ENCODE assay signal across 8 cellular contexts in genomic region chr11:3854660-3854976, GRCh38. TPM values are rescaled to one million over a fixed set of nuclear protein-coding genes. Genes with fewer than 3 reads are reported as not detected.
A peak's percentile ranks its signal among the peaks of the same experiment; 100 is the strongest.
DNase-seq lines count a peak whose midpoint lies in the region; ATAC-seq and TF ChIP-seq lines count a peak whose summit lies in the region.

No MANE protein-coding gene starts in this region.

- WGBS in right lobe of liver (ENCODE audit: insufficient coverage, low coverage, low lambda C conversion rate, missing lambda C conversion rate), result 29% methylated on average over 4 of the region's 7 CpGs

- DNase-seq in activated T-cell treated with anti-CD3 and anti-CD28 coated beads, Interleukin-2, amount 50 U/mL, for 24 hours, result no peak
- DNase-seq in activated T-cell treated with anti-CD3 and anti-CD28 coated beads, Interleukin-2, amount 50 U/mL, for 1 hour, result no peak
- DNase-seq in activated naive CD4-positive, alpha-beta T cell treated with anti-CD3 and anti-CD28 coated beads, Interleukin-2, amount 50 U/mL, for 72 hours (ENCODE audit: low spot score in 2 of 2), result no peak
- DNase-seq in right lobe of liver (no peak), tibial artery (no peak), NCI-H2171 treated with DMSO at 0.1 percent for 48 hours (lab: John Stamatoyannopoulos, UW) (no peak), AG08396 (ENCODE audit: low spot score) (no peak)

- intact Hi-C loops in right lobe of liver (cut with DNase I), result loop anchor here (5.0 to 10.0 kb wide), 3 partner anchors 80 to 220 kb away; no protein-coding TSS in a partner anchor
- intact Hi-C loops in tibial artery (cut with DNase I; ENCODE audit: low total_unique reads), result loop anchor here (2.0 kb wide), 1 partner anchor 218 kb away; no protein-coding TSS in a partner anchor

- no peaks in the 10 kb centered on the region for H3K9me3 ChIP-seq in right lobe of liver
- H3K9me3 ChIP-seq in tibial artery, result no peaks in the 10 kb centered on the region

- H3K4me1 ChIP-seq in right lobe of liver, result peaks cover 0 to 36% (median 15%) of the 10 kb centered on the region in 4 donors
- H3K4me1 ChIP-seq in tibial artery, result peaks cover 0 to 40% (median 36%) of the 10 kb centered on the region in 4 donors

- peak overlapping the region; percentile 100 for H3K27ac Mint-ChIP-seq in activated T-cell treated with anti-CD3 and anti-CD28 coated beads, Interleukin-2, amount 50 U/mL, for 24 hours
- H3K27ac Mint-ChIP-seq in activated naive CD4-positive, alpha-beta T cell treated with anti-CD3 and anti-CD28 coated beads, Interleukin-2, amount 50 U/mL, for 72 hours, result peak overlapping the region; percentile 97

- no peaks in the 10 kb centered on the region for H3K9me3 Mint-ChIP-seq in activated T-cell treated with anti-CD3 and anti-CD28 coated beads, Interleukin-2, amount 50 U/mL, for 24 hours
- H3K9me3 Mint-ChIP-seq in activated naive CD4-positive, alpha-beta T cell treated with anti-CD3 and anti-CD28 coated beads, Interleukin-2, amount 50 U/mL, for 72 hours, result no peaks in the 10 kb centered on the region

- H3K27me3 ChIP-seq in right lobe of liver, result no peaks in the 10 kb centered on the region
- H3K27me3 ChIP-seq in tibial artery, result no peaks in the 10 kb centered on the region

- H3K27ac ChIP-seq in right lobe of liver (peak overlapping the region in 2 of 3 donors; percentile 95 to 99), tibial artery (peak overlapping the region; percentile 93 to 98)

- no peak for ATAC-seq in activated naive CD4-positive, alpha-beta T cell treated with anti-CD3 and anti-CD28 coated beads, Interleukin-2, amount 50 U/mL, for 72 hours
- no peak for ATAC-seq in right lobe of liver
- ATAC-seq in HG02870 (IDR thresholded peaks at IDR 0.05; ENCODE audit: unreplicated experiment), result no peak

- H3K4me3 Mint-ChIP-seq in activated T-cell treated with anti-CD3 and anti-CD28 coated beads, Interleukin-2, amount 50 U/mL, for 24 hours, result peak overlapping the region; percentile 98

- no peaks in the 10 kb centered on the region for H3K27me3 Mint-ChIP-seq in activated T-cell treated with anti-CD3 and anti-CD28 coated beads, Interleukin-2, amount 50 U/mL, for 24 hours

- H3K4me3 ChIP-seq in right lobe of liver (peak overlapping the region; percentile 74 to 96 (median 89)), tibial artery (peak overlapping the region; percentile 89 to 93)

- H3K36me3 ChIP-seq in right lobe of liver (no peaks in the 10 kb centered on the region), tibial artery (no peaks in the 10 kb centered on the region)

- H3K4me1 Mint-ChIP-seq in activated T-cell treated with anti-CD3 and anti-CD28 coated beads, Interleukin-2, amount 50 U/mL, for 24 hours (ENCODE audit: low read depth), result peaks cover 54% of the 10 kb centered on the region

- peaks cover 33% of the 10 kb centered on the region for H3K36me3 Mint-ChIP-seq in activated T-cell treated with anti-CD3 and anti-CD28 coated beads, Interleukin-2, amount 50 U/mL, for 24 hours (ENCODE audit: low read depth)
- H3K36me3 Mint-ChIP-seq in activated naive CD4-positive, alpha-beta T cell treated with anti-CD3 and anti-CD28 coated beads, Interleukin-2, amount 50 U/mL, for 72 hours, result peaks cover 16% of the 10 kb centered on the region in 2 donors

- no peak for TF ChIP-seq CTCF in right lobe of liver (IDR thresholded peaks at IDR 0.05)
- TF ChIP-seq CTCF in tibial artery (IDR thresholded peaks at IDR 0.05), result no peak

- TF ChIP-seq POLR2A in right lobe of liver (IDR thresholded peaks at IDR 0.05), result no peak

RNA-seq across cellular contexts. Expression of gene STIM1, which starts 0.8 kb away (rescaled TPM):
- 10 to 100 TPM; 75.8 to 88.8 TPM for total RNA-seq in activated naive CD4-positive, alpha-beta T cell treated with anti-CD3 and anti-CD28 coated beads, Interleukin-2, amount 50 U/mL, for 72 hours
- total RNA-seq in right lobe of liver, result 10 to 100 TPM; 36.4 to 48.0 (median 40.5) TPM

RNA-seq across cellular contexts. Expression of gene RHOG, which starts 13.9 kb away (rescaled TPM):
- total RNA-seq in activated naive CD4-positive, alpha-beta T cell treated with anti-CD3 and anti-CD28 coated beads, Interleukin-2, amount 50 U/mL, for 72 hours, result 100 to 1,000 TPM; 109 to 154 TPM
- 10 to 100 TPM; 13.9 to 31.5 (median 22.0) TPM for total RNA-seq in right lobe of liver

RNA-seq across cellular contexts. Expression of gene PGAP2, which starts 46.3 kb away (rescaled TPM):
- 10 to 100 TPM; 27.1 to 33.5 TPM for total RNA-seq in activated naive CD4-positive, alpha-beta T cell treated with anti-CD3 and anti-CD28 coated beads, Interleukin-2, amount 50 U/mL, for 72 hours
- 10 to 100 TPM; 14.8 to 26.8 (median 17.9) TPM for total RNA-seq in right lobe of liver

RNA-seq across cellular contexts. Expression of gene NUP98, which starts 57.3 kb away (rescaled TPM):
- total RNA-seq in activated naive CD4-positive, alpha-beta T cell treated with anti-CD3 and anti-CD28 coated beads, Interleukin-2, amount 50 U/mL, for 72 hours, result 100 to 1,000 TPM in 1 of 2 donors, 10 to 100 TPM in 1; 98.0 to 131 TPM
- 10 to 100 TPM; 29.7 to 69.0 (median 34.3) TPM for total RNA-seq in right lobe of liver
